ENCODE assay signal across 8 cellular contexts in genomic region chr7:16420329-16420648, GRCh38. TPM values are rescaled to one million over a fixed set of nuclear protein-coding genes. Genes with fewer than 3 reads are reported as not detected.
DNase-seq lines count a peak whose midpoint lies in the region; ATAC-seq, FAIRE-seq and TF ChIP-seq lines count a peak whose summit lies in the region.

No MANE protein-coding gene starts in this region.

- H3K4me1 ChIP-seq in ascending aorta: peaks cover 0 to 11% of the 10 kb centered on the region in 2 donors
- H3K4me1 ChIP-seq in left lung: peaks cover 7 to 16% of the 10 kb centered on the region in 2 donors
- H3K4me1 ChIP-seq in thoracic aorta (ENCODE audit: control insufficient read depth in 1 of 2, low read depth in 2 of 2): peaks cover 10 to 22% of the 10 kb centered on the region in 2 donors

- H3K9me3 Mint-ChIP-seq in activated CD8-positive, alpha-beta memory T cell treated with anti-CD3 and anti-CD28 coated beads, Interleukin-2, amount 10 ng/mL, durations not matched to agents 7 days and 5 days (ENCODE audit: low read depth): no peaks in the 10 kb centered on the region

- H3K36me3 Mint-ChIP-seq in activated CD8-positive, alpha-beta memory T cell treated with anti-CD3 and anti-CD28 coated beads, Interleukin-2, amount 10 ng/mL, durations not matched to agents 7 days and 5 days: peaks cover 12% of the 10 kb centered on the region

- peaks cover 28% of the 10 kb centered on the region for H3K4me1 Mint-ChIP-seq in activated CD8-positive, alpha-beta memory T cell treated with anti-CD3 and anti-CD28 coated beads, Interleukin-2, amount 10 ng/mL, durations not matched to agents 7 days and 5 days

- H3K27ac ChIP-seq in ascending aorta (peak overlapping the region; percentile 98), left lung (peak overlapping the region; percentile 94 to 99), thoracic aorta (peak overlapping the region; percentile 86 to 96)

- no peaks in the 10 kb centered on the region for H3K27me3 Mint-ChIP-seq in activated CD8-positive, alpha-beta memory T cell treated with anti-CD3 and anti-CD28 coated beads, Interleukin-2, amount 10 ng/mL, durations not matched to agents 7 days and 5 days

- peak overlapping the region; percentile 81 for H3K4me3 Mint-ChIP-seq in activated CD8-positive, alpha-beta memory T cell treated with anti-CD3 and anti-CD28 coated beads, Interleukin-2, amount 10 ng/mL, durations not matched to agents 7 days and 5 days

- H3K4me3 ChIP-seq in ascending aorta: peak overlapping the region; percentile 84 to 95
- peak overlapping the region; percentile 53 for H3K4me3 ChIP-seq in left lung
- peak overlapping the region; percentile 89 for H3K4me3 ChIP-seq in thoracic aorta

- H3K36me3 ChIP-seq in ascending aorta (no peaks in the 10 kb centered on the region), left lung (no peaks in the 10 kb centered on the region), thoracic aorta (no peaks in the 10 kb centered on the region)

- intact Hi-C loops in ascending aorta (cut with DNase I): no loop called here
- intact Hi-C loops in left lung (cut with DNase I): no loop called here

- no peak for ATAC-seq in activated CD8-positive, alpha-beta memory T cell treated with anti-CD3 and anti-CD28 coated beads, Interleukin-2, amount 10 ng/mL, durations not matched to agents 7 days and 5 days
- ATAC-seq in left lung: no peak
- ATAC-seq in thoracic aorta (ENCODE audit: insufficient number of reproducible peaks, low FRiP score, low read depth): no peak

- DNase-seq in activated CD8-positive, alpha-beta memory T cell treated with anti-CD3 and anti-CD28 coated beads, Interleukin-2, amount 10 ng/mL, durations not matched to agents 7 days and 5 days: no peak
- no peak for DNase-seq in activated CD8-positive, alpha-beta memory T cell treated with anti-CD3 and anti-CD28 coated beads, Interleukin-2, amount 50 U/mL, for 4 hours
- DNase-seq in ascending aorta (ENCODE audit: low spot score in 2 of 2): no peak
- no peak for DNase-seq in left lung
- no peak for DNase-seq in thoracic aorta (ENCODE audit: low spot score)
- no peak for DNase-seq in activated CD8-positive, alpha-beta memory T cell treated with anti-CD3 and anti-CD28 coated beads, Interleukin-2, amount 50 U/mL, for 48 hours
- DNase-seq in NK-92 treated with Interleukin-12 subunit alpha and Interleukin-12 subunit beta, amount 100 ng/mL, for 24 hours (lab: John Stamatoyannopoulos, UW): no peak
- DNase-seq in GM19239 (ENCODE audit: insufficient read length, low spot score): no peak

- TF ChIP-seq CTCF in ascending aorta (IDR thresholded peaks at IDR 0.05) (no peak), left lung (IDR thresholded peaks at IDR 0.05) (no peak), thoracic aorta (IDR thresholded peaks at IDR 0.05) (no peak)

- H3K9me3 ChIP-seq in ascending aorta (no peaks in the 10 kb centered on the region), left lung (no peaks in the 10 kb centered on the region), thoracic aorta (no peaks in the 10 kb centered on the region)

- FAIRE-seq in GM19239 (lab: Jason Lieb, UNC): no peak

- H3K27me3 ChIP-seq in ascending aorta (no peaks in the 10 kb centered on the region), left lung (no peaks in the 10 kb centered on the region), thoracic aorta (replicated peaks; ENCODE audit: insufficient read depth) (no peaks in the 10 kb centered on the region)

- CTCF ChIA-PET in activated CD8-positive, alpha-beta memory T cell treated with anti-CD3 and anti-CD28 coated beads, Interleukin-2, amount 10 ng/mL, durations not matched to agents 7 days and 5 days (lab: Charles Lee): interaction anchor here (0.9 to 4.3 kb wide), 8 partner anchors 8 to 342 kb away, joined by 3 to 20 read pairs (median 5); partner anchors contain the start of genes ANKMY2 and BZW2

- H3K27ac Mint-ChIP-seq in activated CD8-positive, alpha-beta memory T cell treated with anti-CD3 and anti-CD28 coated beads, Interleukin-2, amount 10 ng/mL, durations not matched to agents 7 days and 5 days: peak overlapping the region; percentile 99

RNA-seq across cellular contexts. Expression of gene CRPPA, which starts 1.0 kb away (rescaled TPM):
- total RNA-seq in activated CD8-positive, alpha-beta memory T cell treated with anti-CD3 and anti-CD28 coated beads, Interleukin-2, amount 10 ng/mL, durations not matched to agents 7 days and 5 days: 1 to 10 TPM; 1.1 to 1.2 TPM
- total RNA-seq in ascending aorta: not detected
- 1 to 10 TPM; 2.1 to 3.6 TPM for total RNA-seq in left lung
- total RNA-seq in thoracic aorta: 1 to 10 TPM; 1.4 to 2.1 TPM

RNA-seq across cellular contexts. Expression of gene SOSTDC1, which starts 45.2 kb away (rescaled TPM):
- not detected for total RNA-seq in activated CD8-positive, alpha-beta memory T cell treated with anti-CD3 and anti-CD28 coated beads, Interleukin-2, amount 10 ng/mL, durations not matched to agents 7 days and 5 days
- total RNA-seq in ascending aorta (not detected), left lung (1 to 10 TPM; 8.8 to 9.2 TPM), thoracic aorta (under 1 TPM in 1 of 2 donors, not detected in 1; 0.63 TPM)
